ENCODE assay signal across 9 cellular contexts in the genomic region with DNA sequence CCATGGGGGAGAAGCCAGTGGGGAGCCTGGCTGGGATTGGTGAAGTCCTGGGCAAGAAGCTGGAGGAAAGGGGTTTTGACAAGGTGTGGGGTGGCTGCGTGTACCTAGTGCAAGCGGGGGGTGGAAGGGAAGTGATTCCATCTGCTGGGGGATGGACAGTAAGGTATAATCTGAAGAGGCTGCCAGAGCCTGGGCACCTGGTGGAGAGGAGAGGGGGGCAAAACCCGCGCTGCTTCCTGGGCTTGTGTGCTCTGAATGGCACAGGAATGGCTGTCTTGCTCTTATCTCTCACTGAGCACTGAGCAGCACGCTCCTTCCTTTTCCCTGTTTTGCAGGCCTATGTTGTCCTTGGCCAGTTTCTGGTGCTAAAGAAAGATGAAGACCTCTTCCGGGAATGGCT. TPM values are rescaled to one million over a fixed set of nuclear protein-coding genes. Genes with fewer than 3 reads are reported as not detected.
A peak's percentile ranks its signal among the peaks of the same experiment; 100 is the strongest.
DNase-seq lines count a peak whose midpoint lies in the region; ATAC-seq and TF ChIP-seq lines count a peak whose summit lies in the region.
"Had no signal": no experiment of that assay in that cellular context is flagged by ENCODE, and none has a peak within 500 bp of the region (broad histone marks: within the 10 kb centered on the region; RNA-seq: fewer than 3 reads in every experiment).

No MANE protein-coding gene starts in this region.

- TF ChIP-seq POLR2A in gastroesophageal sphincter (IDR thresholded peaks at IDR 0.05) = no peak

- no peak overlapping the region for H2BK5ac ChIP-seq in H9 (ENCODE audit: insufficient read length, low read length)

- H2AK5ac ChIP-seq in H9 (ENCODE audit: insufficient read length, low read length) = no peak overlapping the region

- H3K23ac ChIP-seq in H9 (ENCODE audit: insufficient read length, low read depth, low read length) = no peak overlapping the region

- H2BK120ac ChIP-seq in H9 (ENCODE audit: low read depth, low read length, poor library complexity, severe bottlenecking) = no peak overlapping the region

- H3K4ac ChIP-seq in H9 (ENCODE audit: low read depth, low read length) = no peak overlapping the region

- DNase-seq in H9 (no peak), WERI-Rb-1 (no peak)

- ATAC-seq in gastroesophageal sphincter (no peak), HG03342 (IDR thresholded peaks at IDR 0.05; ENCODE audit: unreplicated experiment) (no peak), GM18868 (IDR thresholded peaks at IDR 0.05; ENCODE audit: unreplicated experiment) (no peak), GM18909 (IDR thresholded peaks at IDR 0.05; ENCODE audit: poor library complexity, unreplicated experiment) (no peak), HG03520 (IDR thresholded peaks at IDR 0.05; ENCODE audit: unreplicated experiment) (no peak)

- H3K4me1 Mint-ChIP-seq in H9 = peaks cover 27 to 31% of the 10 kb centered on the region in 2 experiments

- H3K9ac ChIP-seq in H9 (ENCODE audit: extremely low read depth, insufficient read length, low read length) (no peak overlapping the region), skeletal muscle tissue (ENCODE audit: low read depth in 1 of 3, low read length in 3 of 3) (peak overlapping the region; percentile 81 to 98 (median 97))

- no peaks in the 10 kb centered on the region for H3K27me3 Mint-ChIP-seq in H9 (ENCODE audit: low read depth)

- no peak for TF ChIP-seq CTCF in H9 (conservative IDR thresholded peaks at IDR 0.05)
- no peak for TF ChIP-seq CTCF in WERI-Rb-1 (IDR thresholded peaks at IDR 0.05; ENCODE audit: low read depth, low read length)
- TF ChIP-seq CTCF in gastroesophageal sphincter (IDR thresholded peaks at IDR 0.05) = no peak

- H4K91ac ChIP-seq in H9 (ENCODE audit: insufficient read length, low read depth, low read length) = no peak overlapping the region

- H2BK15ac ChIP-seq in H9 (ENCODE audit: low read depth, low read length) = no peak overlapping the region

- no peak overlapping the region for H3K14ac ChIP-seq in H9 (ENCODE audit: insufficient read depth, low read length)

- H3K36me3 ChIP-seq in WERI-Rb-1 (peaks cover 45% of the 10 kb centered on the region), gastroesophageal sphincter (peaks cover 3 to 48% of the 10 kb centered on the region in 2 donors), skeletal muscle tissue (ENCODE audit: control insufficient read depth in 3 of 3, insufficient read depth in 3 of 3, low read length in 3 of 3) (peaks cover 34 to 52% (median 36%) of the 10 kb centered on the region in 3 donors)

- peaks cover 33 to 58% (median 48%) of the 10 kb centered on the region in 3 experiments for H3K36me3 Mint-ChIP-seq in H9 (ENCODE audit: insufficient read depth in 1 of 3, low read depth in 3 of 3)

- H3K18ac ChIP-seq in H9 (ENCODE audit: insufficient read length, low read depth, low read length) = no peak overlapping the region

- no peak overlapping the region for H4K5ac ChIP-seq in H9 (ENCODE audit: insufficient read length, low read depth, low read length)

- no peaks in the 10 kb centered on the region for H3K9me3 ChIP-seq in H9 (ENCODE audit: control insufficient read depth, low read depth, low read length)
- no peaks in the 10 kb centered on the region for H3K9me3 ChIP-seq in WERI-Rb-1 (ENCODE audit: severe bottlenecking)
- H3K9me3 ChIP-seq in gastroesophageal sphincter = no peaks in the 10 kb centered on the region
- no peaks in the 10 kb centered on the region for H3K9me3 ChIP-seq in skeletal muscle tissue (ENCODE audit: control insufficient read depth in 3 of 3, low read length in 3 of 3)

- H4K8ac ChIP-seq in H9 (replicated peaks; ENCODE audit: insufficient read length, low read depth, low read length) = no peak overlapping the region

- peaks cover 8% of the 10 kb centered on the region; the same call in 1 of the 2 replicates for H3K79me2 ChIP-seq in H9 (ENCODE audit: insufficient read depth, low read length)

- H3K27ac ChIP-seq in H9 (ENCODE audit: insufficient read length, low read depth, low read length) = no peak overlapping the region
- H3K27ac ChIP-seq in WERI-Rb-1 = peak overlapping the region; percentile 95
- peak overlapping the region; percentile 64 to 94 (median 90) for H3K27ac ChIP-seq in gastroesophageal sphincter
- H3K27ac ChIP-seq in skeletal muscle tissue (ENCODE audit: low read depth, low read length) = peak overlapping the region; percentile 95

- no peaks in the 10 kb centered on the region for H4K20me1 ChIP-seq in H9 (ENCODE audit: control insufficient read depth, insufficient read depth, insufficient read length)

- H3K23me2 ChIP-seq in H9 (ENCODE audit: insufficient read length, low read depth, low read length, poor library complexity, severe bottlenecking) = peaks cover 12% of the 10 kb centered on the region

- no peak for TF ChIP-seq EP300 in gastroesophageal sphincter (IDR thresholded peaks at IDR 0.05)

- H3K79me1 ChIP-seq in H9 (ENCODE audit: insufficient read depth, low read depth, low read length, poor library complexity, severe bottlenecking) = no peaks in the 10 kb centered on the region

- peak overlapping the region; percentile 98 for H3K4me2 ChIP-seq in H9 (ENCODE audit: insufficient read depth, insufficient read length, low read length)

- H3K4me1 ChIP-seq in H9 (ENCODE audit: insufficient read depth, low read length) (no peaks in the 10 kb centered on the region), gastroesophageal sphincter (peaks cover 3 to 38% (median 22%) of the 10 kb centered on the region in 3 donors), skeletal muscle tissue (ENCODE audit: control insufficient read depth in 3 of 3, insufficient read depth in 3 of 3, low read length in 3 of 3) (peaks cover 35 to 59% (median 51%) of the 10 kb centered on the region in 3 donors)

- H3K27ac Mint-ChIP-seq in H9 = peak overlapping the region in 2 of 3 experiments; percentile 72 to 85; a peak in 4 of 7 replicates

- H3T11ph ChIP-seq in H9 (ENCODE audit: low read length) = no peak overlapping the region

- no peak overlapping the region for H2AFZ ChIP-seq in H9 (ENCODE audit: low read length)

- H3K56ac ChIP-seq in H9 (ENCODE audit: insufficient read length, low read depth, low read length) = no peak overlapping the region

- H3K9me3 Mint-ChIP-seq in H9 = no peaks in the 10 kb centered on the region

- H3K27me3 ChIP-seq in H9 (ENCODE audit: insufficient read depth, low read length) = no peaks in the 10 kb centered on the region
- H3K27me3 ChIP-seq in WERI-Rb-1 (ENCODE audit: insufficient read depth, low read depth, severe bottlenecking) = no peaks in the 10 kb centered on the region
- H3K27me3 ChIP-seq in gastroesophageal sphincter = no peaks in the 10 kb centered on the region
- no peaks in the 10 kb centered on the region for H3K27me3 ChIP-seq in skeletal muscle tissue (ENCODE audit: control insufficient read depth in 3 of 3, insufficient read depth in 3 of 3, low read length in 3 of 3)

- H2BK20ac ChIP-seq in H9 (ENCODE audit: low read depth, low read length, poor library complexity, severe bottlenecking) = no peak overlapping the region

- peak overlapping the region; percentile 87 for H3K4me3 ChIP-seq in WERI-Rb-1 (ENCODE audit: low read depth, low read length)
- peak overlapping the region in 1 of 2 donors; percentile 86 for H3K4me3 ChIP-seq in gastroesophageal sphincter
- H3K4me3 ChIP-seq in skeletal muscle tissue (ENCODE audit: low read length in 3 of 3) = peak overlapping the region; percentile 88 to 99 (median 97)

- peak overlapping the region; percentile 99 to 100 for H3K4me3 Mint-ChIP-seq in H9

- no peak overlapping the region for H2BK12ac ChIP-seq in H9 (ENCODE audit: insufficient read length, low read depth, low read length)

- WGBS in H9 (ENCODE audit: extremely low coverage, insufficient read length, low lambda C conversion rate) = no CpG with 5 or more reads among the region's 6 CpGs
- WGBS in gastroesophageal sphincter (ENCODE audit: low coverage in 1 of 2), 2 donors = 56 to 63% methylated on average over 3 to 4 of the region's 6 CpGs

RNA-seq across cellular contexts. Expression of gene BANF1, which starts 1.0 kb away (rescaled TPM):
- total RNA-seq in H9 (2021) (346 and 359 TPM in 2 replicates), gastroesophageal sphincter (10 to 100 TPM; 35.9 to 61.2 (median 43.4) TPM), skeletal muscle tissue (26.6 TPM)

RNA-seq across cellular contexts. Expression of gene EIF1AD, which starts 1.3 kb away (rescaled TPM):
- total RNA-seq in H9 (2021) = 46.7 and 52.6 TPM in 2 replicates
- total RNA-seq in gastroesophageal sphincter = 10 to 100 TPM; 29.3 to 35.0 (median 30.7) TPM
- total RNA-seq in skeletal muscle tissue = 20.9 TPM

RNA-seq across cellular contexts. Expression of gene CST6, which starts 8.5 kb away (rescaled TPM):
- not detected in 2 replicates for total RNA-seq in H9 (2021)
- 1 to 10 TPM in 1 of 4 donors, not detected in 3; 1.7 TPM for total RNA-seq in gastroesophageal sphincter
- not detected for total RNA-seq in skeletal muscle tissue
- total RNA-seq: activated CD8-positive, alpha-beta memory T cell treated with anti-CD3 and anti-CD28 coated beads for 36 hours had no signal

RNA-seq across cellular contexts. Expression of gene CATSPER1, which starts 23.0 kb away (rescaled TPM):
- total RNA-seq in H9 (2021) (not detected in 2 replicates), gastroesophageal sphincter (under 1 TPM in 1 of 4 donors, not detected in 3; 0.12 TPM), skeletal muscle tissue (not detected)
- total RNA-seq: activated CD8-positive, alpha-beta memory T cell treated with anti-CD3 and anti-CD28 coated beads for 36 hours had no signal

RNA-seq across cellular contexts. Expression of gene SART1, which starts 41.8 kb away (rescaled TPM):
- total RNA-seq in H9 (2021) (52.0 and 57.8 TPM in 2 replicates), gastroesophageal sphincter (10 to 100 TPM; 32.3 to 96.1 (median 39.7) TPM), skeletal muscle tissue (45.9 TPM)
